In genomic region chr20:17507032-17507431, GRCh38 we compare ENCODE assay signal across 21 cellular contexts. TPM values are rescaled to one million over a fixed set of nuclear protein-coding genes. Genes with fewer than 3 reads are reported as not detected.
DNase-seq lines count a peak whose midpoint lies in the region; ATAC-seq and TF ChIP-seq lines count a peak whose summit lies in the region.
"Had no signal": no experiment of that assay in that cellular context is flagged by ENCODE, and none has a peak within 500 bp of the region (broad histone marks: within the 10 kb centered on the region; RNA-seq: fewer than 3 reads in every experiment).

No MANE protein-coding gene starts in this region.

- peak overlapping the region; percentile 94 for H3K27ac ChIP-seq in RWPE1
- H3K27ac ChIP-seq: body of pancreas, WERI-Rb-1 had no signal

- no peak for DNase-seq in activated T-cell treated with anti-CD3 and anti-CD28 coated beads, Interleukin-2, amount 50 U/mL, for 72 hours
- no peak for DNase-seq in activated T-cell treated with anti-CD3 and anti-CD28 coated beads, Interleukin-2, amount 50 U/mL, for 48 hours
- DNase-seq in RWPE1 (ENCODE audit: low spot score) (no peak), natural killer cell (no peak), NCI-H748 treated with DMSO at 0.1 percent for 48 hours (lab: John Stamatoyannopoulos, UW) (no peak), HCEC 1CT (no peak)
- DNase-seq in activated CD8-positive, alpha-beta T cell treated with anti-CD3 and anti-CD28 coated beads, Interleukin-2, amount 10 ng/mL, durations not matched to agents 7 days and 5 days = peak; percentile 35
- DNase-seq: activated CD4-positive, alpha-beta T cell treated with anti-CD3 and anti-CD28 coated beads for 48 hours; activated CD8-positive, alpha-beta memory T cell treated with anti-CD3 and anti-CD28 coated beads, Interleukin-2, amount 50 U/mL, for 48 hours; body of pancreas; midbrain; naive thymus-derived CD4-positive, alpha-beta T cell; NCI-H187; NCI-H524; occipital lobe; SIG-M5; stimulated activated naive CD4-positive, alpha-beta T cell treated with Interleukin-2 at 50 U/mL for 16 hours; T-cell; WERI-Rb-1 had no signal

- intact Hi-C loops in natural killer cell (cut with micrococcal nuclease) = loop anchor here (5.0 to 10.0 kb wide), 2 partner anchors 458 to 960 kb away; partner anchors contain the start of genes DZANK1, MGME1, POLR3F and SNX5

- no peak for ATAC-seq in activated T-cell treated with anti-CD3 and anti-CD28 coated beads, Interleukin-2, amount 50 U/mL, for 72 hours (replicated peaks in 1 of 2)
- no peak for ATAC-seq in activated CD8-positive, alpha-beta T cell treated with anti-CD3 and anti-CD28 coated beads, Interleukin-2, amount 10 ng/mL, durations not matched to agents 7 days and 5 days
- ATAC-seq in natural killer cell (no peak), GM21529 (IDR thresholded peaks at IDR 0.05; ENCODE audit: unreplicated experiment) (no peak)
- ATAC-seq: body of pancreas; naive thymus-derived CD4-positive, alpha-beta T cell; Panc1; T-cell had no signal

- H3K4me3 Mint-ChIP-seq in activated T-cell treated with anti-CD3 and anti-CD28 coated beads, Interleukin-2, amount 50 U/mL, for 72 hours = peak overlapping the region; percentile 33 to 64
- no peak overlapping the region for H3K4me3 Mint-ChIP-seq in activated CD8-positive, alpha-beta T cell treated with anti-CD3 and anti-CD28 coated beads, Interleukin-2, amount 10 ng/mL, durations not matched to agents 7 days and 5 days
- H3K4me3 Mint-ChIP-seq in natural killer cell = peak overlapping the region; percentile 83
- H3K4me3 Mint-ChIP-seq: T-cell had no signal

- H3K27me3 Mint-ChIP-seq in activated T-cell treated with anti-CD3 and anti-CD28 coated beads, Interleukin-2, amount 50 U/mL, for 72 hours (ENCODE audit: low read depth) = peaks cover 10% of the 10 kb centered on the region
- peaks cover 24% of the 10 kb centered on the region for H3K27me3 Mint-ChIP-seq in activated CD8-positive, alpha-beta T cell treated with anti-CD3 and anti-CD28 coated beads, Interleukin-2, amount 10 ng/mL, durations not matched to agents 7 days and 5 days (ENCODE audit: low read depth)
- H3K27me3 Mint-ChIP-seq in natural killer cell (ENCODE audit: low read depth in 2 of 2) = no peaks in the 10 kb centered on the region
- H3K27me3 Mint-ChIP-seq: T-cell had no signal

- H3K9me3 Mint-ChIP-seq in activated T-cell treated with anti-CD3 and anti-CD28 coated beads, Interleukin-2, amount 50 U/mL, for 72 hours = no peaks in the 10 kb centered on the region
- no peaks in the 10 kb centered on the region for H3K9me3 Mint-ChIP-seq in activated CD8-positive, alpha-beta T cell treated with anti-CD3 and anti-CD28 coated beads, Interleukin-2, amount 10 ng/mL, durations not matched to agents 7 days and 5 days (ENCODE audit: insufficient read depth)
- H3K9me3 Mint-ChIP-seq in natural killer cell = no peaks in the 10 kb centered on the region
- H3K9me3 Mint-ChIP-seq: T-cell had no signal

- no peaks in the 10 kb centered on the region for H3K36me3 Mint-ChIP-seq in activated T-cell treated with anti-CD3 and anti-CD28 coated beads, Interleukin-2, amount 50 U/mL, for 72 hours (ENCODE audit: insufficient read depth in 2 of 2)
- H3K36me3 Mint-ChIP-seq in activated CD8-positive, alpha-beta T cell treated with anti-CD3 and anti-CD28 coated beads, Interleukin-2, amount 10 ng/mL, durations not matched to agents 7 days and 5 days (ENCODE audit: low read depth) = no peaks in the 10 kb centered on the region
- H3K36me3 Mint-ChIP-seq in natural killer cell = no peaks in the 10 kb centered on the region
- H3K36me3 Mint-ChIP-seq: T-cell had no signal

- no peak overlapping the region for H3K27ac Mint-ChIP-seq in activated T-cell treated with anti-CD3 and anti-CD28 coated beads, Interleukin-2, amount 50 U/mL, for 72 hours
- H3K27ac Mint-ChIP-seq in activated CD8-positive, alpha-beta T cell treated with anti-CD3 and anti-CD28 coated beads, Interleukin-2, amount 10 ng/mL, durations not matched to agents 7 days and 5 days = peak overlapping the region; percentile 1
- peak overlapping the region; percentile 85 to 93 for H3K27ac Mint-ChIP-seq in natural killer cell

- TF ChIP-seq CTCF in RWPE1 (conservative IDR thresholded peaks at IDR 0.05; ENCODE audit: low read depth) = no peak
- TF ChIP-seq CTCF in natural killer cell (IDR thresholded peaks at IDR 0.05) = no peak

- peaks cover 51% of the 10 kb centered on the region for H3K4me1 Mint-ChIP-seq in activated T-cell treated with anti-CD3 and anti-CD28 coated beads, Interleukin-2, amount 50 U/mL, for 72 hours (ENCODE audit: low read depth)
- H3K4me1 Mint-ChIP-seq in activated CD8-positive, alpha-beta T cell treated with anti-CD3 and anti-CD28 coated beads, Interleukin-2, amount 10 ng/mL, durations not matched to agents 7 days and 5 days (ENCODE audit: low read depth) = peaks cover 64% of the 10 kb centered on the region
- H3K4me1 Mint-ChIP-seq in natural killer cell = peaks cover 75 to 76% of the 10 kb centered on the region in 2 donors

- CTCF ChIA-PET in RWPE1 (lab: Yijun Ruan, JAX) = no interaction called here
- CTCF ChIA-PET in activated CD8-positive, alpha-beta T cell treated with anti-CD3 and anti-CD28 coated beads, Interleukin-2, amount 10 ng/mL, durations not matched to agents 7 days and 5 days (lab: Charles Lee) = interaction anchor here (1.4 to 3.3 kb wide), 2 partner anchors 64 to 100 kb away, joined by 5 to 20 read pairs; partner anchors contain the start of gene DSTN

- POLR2A ChIA-PET in RWPE1 (lab: Yijun Ruan, JAX; ENCODE audit: low non-redundant PET) = no interaction called here
- POLR2A ChIA-PET in activated CD8-positive, alpha-beta T cell treated with anti-CD3 and anti-CD28 coated beads, Interleukin-2, amount 10 ng/mL, durations not matched to agents 7 days and 5 days (lab: Charles Lee) = no interaction called here

RNA-seq across cellular contexts. Expression of gene BFSP1, which starts 24.1 kb away (rescaled TPM):
- 1 to 10 TPM in 1 of 2 donors, under 1 TPM in 1; 0.23 to 1.2 TPM for total RNA-seq in activated T-cell treated with anti-CD3 and anti-CD28 coated beads, Interleukin-2, amount 50 U/mL, for 72 hours
- total RNA-seq in activated CD8-positive, alpha-beta T cell treated with anti-CD3 and anti-CD28 coated beads, Interleukin-2, amount 10 ng/mL, durations not matched to agents 7 days and 5 days = under 1 TPM; 0.50 to 0.55 TPM
- 1 to 10 TPM; 2.7 to 7.3 (median 3.7) TPM for total RNA-seq in natural killer cell
